Comparison of ENCODE assay signal across 1 cellular context in genomic region chr2:36988008-36988407, GRCh38.
TF ChIP-seq lines count a peak whose summit lies in the region.

No MANE protein-coding gene starts in this region.

TF ChIP-seq in HepG2, 621 proteins besides CTCF, POLR2A, EP300 and RAD21 (continued from another document):
- TF ChIP-seq ARID5B (CRISPR knock-in tag; IDR thresholded peaks at IDR 0.05): peak; percentile 74
- peak; percentile 79 for TF ChIP-seq RARA (CRISPR knock-in tag; IDR thresholded peaks at IDR 0.05)
- TF ChIP-seq, protein P1, sequence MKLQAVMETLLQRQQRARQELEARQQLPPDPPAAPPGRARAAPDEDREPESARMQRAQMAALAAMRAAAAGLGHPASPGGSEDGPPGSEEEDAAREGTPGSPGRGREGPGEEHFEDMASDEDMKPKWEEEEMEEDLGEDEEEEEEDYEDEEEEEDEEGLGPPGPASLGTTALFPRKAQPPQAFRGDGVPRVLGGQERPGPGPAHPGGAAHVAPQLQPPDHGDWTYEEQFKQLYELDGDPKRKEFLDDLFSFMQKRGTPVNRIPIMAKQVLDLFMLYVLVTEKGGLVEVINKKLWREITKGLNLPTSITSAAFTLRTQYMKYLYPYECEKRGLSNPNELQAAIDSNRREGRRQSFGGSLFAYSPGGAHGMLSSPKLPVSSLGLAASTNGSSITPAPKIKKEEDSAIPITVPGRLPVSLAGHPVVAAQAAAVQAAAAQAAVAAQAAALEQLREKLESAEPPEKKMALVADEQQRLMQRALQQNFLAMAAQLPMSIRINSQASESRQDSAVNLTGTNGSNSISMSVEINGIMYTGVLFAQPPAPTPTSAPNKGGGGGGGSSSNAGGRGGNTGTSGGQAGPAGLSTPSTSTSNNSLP (IDR thresholded peaks at IDR 0.05; ENCODE audit: low read depth, low read length): peak; percentile 24; the same call in 1 of the 2 replicates
- no peak for TF ChIP-seq ZNF7 (CRISPR knock-in tag; IDR thresholded peaks at IDR 0.05)
- peak; percentile 94 for TF ChIP-seq ELF3 (CRISPR knock-in tag; IDR thresholded peaks at IDR 0.05)
- peak; percentile 96 for TF ChIP-seq ZNF362 (CRISPR knock-in tag; IDR thresholded peaks at IDR 0.05; ENCODE audit: borderline replicate concordance)
- TF ChIP-seq ONECUT2 (CRISPR knock-in tag; IDR thresholded peaks at IDR 0.05): no peak
- 0 out of 4 replicates have a peak, but pooled peaks of 1 of the 2 experiments have one; percentile 43 for TF ChIP-seq KLF16 (CRISPR knock-in tag; IDR thresholded peaks at IDR 0.05)
- peak; percentile 68; the same call in 1 of the 2 replicates for TF ChIP-seq RXRB (CRISPR knock-in tag; IDR thresholded peaks at IDR 0.05; ENCODE audit: borderline replicate concordance)
- TF ChIP-seq ZNF768 (CRISPR knock-in tag; IDR thresholded peaks at IDR 0.05): no peak
- TF ChIP-seq, protein P2, sequence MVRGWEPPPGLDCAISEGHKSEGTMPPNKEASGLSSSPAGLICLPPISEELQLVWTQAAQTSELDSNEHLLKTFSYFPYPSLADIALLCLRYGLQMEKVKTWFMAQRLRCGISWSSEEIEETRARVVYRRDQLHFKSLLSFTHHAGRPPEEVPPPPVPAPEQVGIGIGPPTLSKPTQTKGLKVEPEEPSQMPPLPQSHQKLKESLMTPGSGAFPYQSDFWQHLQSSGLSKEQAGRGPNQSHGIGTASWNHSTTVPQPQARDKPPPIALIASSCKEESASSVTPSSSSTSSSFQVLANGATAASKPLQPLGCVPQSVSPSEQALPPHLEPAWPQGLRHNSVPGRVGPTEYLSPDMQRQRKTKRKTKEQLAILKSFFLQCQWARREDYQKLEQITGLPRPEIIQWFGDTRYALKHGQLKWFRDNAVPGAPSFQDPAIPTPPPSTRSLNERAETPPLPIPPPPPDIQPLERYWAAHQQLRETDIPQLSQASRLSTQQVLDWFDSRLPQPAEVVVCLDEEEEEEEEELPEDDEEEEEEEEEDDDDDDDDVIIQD (CRISPR knock-in tag; IDR thresholded peaks at IDR 0.05; ENCODE audit: low read depth): peak; percentile 84; the same call in 1 of the 2 replicates
- TF ChIP-seq AHDC1 (CRISPR knock-in tag; IDR thresholded peaks at IDR 0.05; ENCODE audit: borderline replicate concordance): peak; percentile 46; the same call in 1 of the 2 replicates
- TF ChIP-seq FOXP1 (IDR thresholded peaks at IDR 0.05): no peak
- peak; percentile 28; the same call in 1 of the 2 replicates for TF ChIP-seq FOXP1 (CRISPR knock-in tag; IDR thresholded peaks at IDR 0.05)
- no peak for TF ChIP-seq PTBP1 (IDR thresholded peaks at IDR 0.05; ENCODE audit: low read depth, low read length, poor library complexity, severe bottlenecking)
- TF ChIP-seq FOXA1 (IDR thresholded peaks at IDR 0.05): no peak
- peak; percentile 52; the same call in 1 of the 2 replicates for TF ChIP-seq FOXA1 (CRISPR knock-in tag; IDR thresholded peaks at IDR 0.05)
- TF ChIP-seq ZBTB20 (CRISPR knock-in tag; IDR thresholded peaks at IDR 0.05; ENCODE audit: borderline replicate concordance, low read depth): 0 out of 2 replicates have a peak, but pooled peaks have one; percentile 23
- TF ChIP-seq ZFP37 (CRISPR knock-in tag; IDR thresholded peaks at IDR 0.05; ENCODE audit: borderline replicate concordance): no peak
- TF ChIP-seq ZNF460 (CRISPR knock-in tag; IDR thresholded peaks at IDR 0.05; ENCODE audit: borderline replicate concordance): peak; percentile 26; the same call in 1 of the 2 replicates
- no peak for TF ChIP-seq GABPA (IDR thresholded peaks at IDR 0.05; ENCODE audit: low read depth, low read length)
- TF ChIP-seq GABPA (CRISPR knock-in tag; IDR thresholded peaks at IDR 0.05; ENCODE audit: low read depth): peak; percentile 16; the same call in 1 of the 2 replicates
- TF ChIP-seq BCL6 (CRISPR knock-in tag; IDR thresholded peaks at IDR 0.05): peak; percentile 98
- TF ChIP-seq SOX5 (CRISPR knock-in tag; IDR thresholded peaks at IDR 0.05; ENCODE audit: borderline replicate concordance): peak; percentile 31; the same call in 1 of the 2 replicates
- TF ChIP-seq CEBPG (CRISPR knock-in tag; IDR thresholded peaks at IDR 0.05): peak; percentile 38; the same call in 1 of the 2 replicates
TF ChIP-seq in HepG2: peak in this region for 21.
